8 cellular contexts compared by ENCODE assay signal in the genomic region with DNA sequence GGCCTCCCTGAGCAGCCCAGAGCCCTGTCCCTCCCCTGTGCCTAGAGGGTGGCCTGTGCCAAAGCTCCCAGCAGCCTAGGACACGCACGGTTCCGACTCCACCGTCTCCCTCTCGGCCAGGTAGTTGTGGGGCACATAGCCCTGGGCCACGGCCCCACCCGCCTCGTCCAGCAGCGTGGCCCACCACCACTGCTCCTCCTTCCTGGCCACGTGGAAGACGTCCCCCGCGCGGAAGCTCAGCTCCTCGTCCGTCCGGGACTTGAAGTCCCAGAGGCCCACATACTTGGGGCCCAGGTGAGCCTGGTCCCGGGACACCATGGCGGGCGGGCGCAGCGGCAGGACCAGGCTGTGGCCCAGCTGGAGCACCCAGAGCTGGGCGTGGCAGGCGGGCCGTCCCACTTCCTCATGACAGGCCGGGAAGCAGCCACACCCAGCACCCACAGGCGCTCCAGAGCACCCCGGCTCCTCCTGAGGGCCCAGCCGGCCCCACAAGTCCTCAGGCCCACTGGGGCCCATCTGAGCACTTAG.
DNase-seq lines count a peak whose midpoint lies in the region; TF ChIP-seq lines count a peak whose summit lies in the region.

Gene PTK6, minus strand, starts transcription at position 380 of the 528 bp plus-strand sequence. Its CDS starts 62 bp downstream, at position 318.

- TF ChIP-seq CTCF in tibial artery (IDR thresholded peaks at IDR 0.05), result no peak

- H3K9me3 ChIP-seq in tibial artery, result no peaks in the 10 kb centered on the region

- no peaks in the 10 kb centered on the region for H3K36me3 ChIP-seq in tibial artery

- DNase-seq in activated T-cell treated with anti-CD3 and anti-CD28 coated beads for 48 hours (ENCODE audit: low read depth), result peak; percentile 38
- DNase-seq in activated T-cell treated with anti-CD3 and anti-CD28 coated beads for 4 hours, result no peak
- DNase-seq in HPDE6-E6E7 (ENCODE audit: extremely low spot score), result peak; percentile 95
- DNase-seq in activated effector memory CD4-positive, alpha-beta T cell treated with anti-CD3 and anti-CD28 coated beads, Interleukin-2, amount 50 U/mL, for 16 hours, result peak; percentile 72
- DNase-seq in tibial artery, result peak in 1 of 2 donors; percentile 45
- DNase-seq in iPS-NIHi7 (ENCODE audit: extremely low spot score), result no peak
- no peak for DNase-seq in NCI-H2081 (lab: John Stamatoyannopoulos, UW)

- H3K27ac ChIP-seq in layer of hippocampus (ENCODE audit: low read depth, low read length) (peak within 1 kb of the TSS; percentile 38), tibial artery (no peak within 1 kb of the TSS)

- peak within 1 kb of the TSS; percentile 9 to 10 for H3K4me3 ChIP-seq in tibial artery

- intact Hi-C loops in tibial artery (cut with DNase I; ENCODE audit: low total_unique reads), result loop anchor here (10.0 kb wide), 1 partner anchor 328 kb away; the partner anchor contains the start of genes ABHD16B and TPD52L2

- peaks cover 0 to 36% (median 8%) of the 10 kb centered on the region in 4 donors for H3K4me1 ChIP-seq in tibial artery

- H3K27me3 ChIP-seq in layer of hippocampus (ENCODE audit: control insufficient read depth, insufficient read depth, low read length), result peaks cover 3% of the 10 kb centered on the region
- peaks cover 0 to 86% of the 10 kb centered on the region in 2 donors for H3K27me3 ChIP-seq in tibial artery

Comparison
In these comparisons a context has a peak if more than half of its experiments do, and no peak if none do; other contexts are left out.
1. DNase-seq: peak in activated T-cell treated with anti-CD3 and anti-CD28 coated beads for 48 hours (single experiment), HPDE6-E6E7 (single experiment) and activated effector memory CD4-positive, alpha-beta T cell treated with anti-CD3 and anti-CD28 coated beads, Interleukin-2, amount 50 U/mL, for 16 hours (single experiment); none in activated T-cell treated with anti-CD3 and anti-CD28 coated beads for 4 hours (single experiment), iPS-NIHi7 (single experiment) and NCI-H2081 (0 of 2).